ENCODE assay signal across 1 cellular context in the genomic region with DNA sequence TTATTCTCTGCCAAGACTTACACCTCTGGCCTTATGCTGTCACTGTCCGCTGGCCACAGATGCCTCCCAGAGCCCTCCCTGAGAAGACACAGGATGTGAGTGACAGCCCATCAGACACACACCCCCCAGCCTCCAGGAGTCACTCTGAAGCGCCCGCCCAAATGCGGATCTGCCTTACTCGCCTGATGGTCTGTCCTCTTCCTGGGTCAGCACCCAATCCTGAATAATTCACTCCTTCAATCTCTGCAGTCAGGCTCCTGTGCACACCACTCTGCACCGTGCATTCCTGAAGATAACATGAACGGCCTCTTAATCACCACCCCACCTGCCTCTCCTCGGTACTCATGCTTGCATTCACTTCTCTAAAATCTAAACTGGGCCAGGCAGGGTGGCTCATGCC.
TF ChIP-seq lines count a peak whose summit lies in the region.

No MANE protein-coding gene starts in this region.

TF ChIP-seq in K562, 482 proteins besides CTCF, POLR2A, EP300 and RAD21 (continued from another document):
- TF ChIP-seq TEAD4 (IDR thresholded peaks at IDR 0.05; ENCODE audit: low read length) (peak; percentile 65; the same call in 1 of the 2 replicates), TEAD4 (CRISPR knock-in tag; IDR thresholded peaks at IDR 0.05; ENCODE audit: borderline replicate concordance) (no peak), RCOR1 (IDR thresholded peaks at IDR 0.05; ENCODE audit: borderline replicate concordance in 1 of 2, low read depth in 2 of 2, low read length in 2 of 2) (peak; percentile 65 to 80; a peak in 2 of 4 replicates), TAL1 (IDR thresholded peaks at IDR 0.05) (peak; percentile 65), CBFA2T2 (conservative IDR thresholded peaks at IDR 0.05) (peak; percentile 70), ZNF143 (CRISPR knock-in tag; IDR thresholded peaks at IDR 0.05) (no peak), NCOR1 (IDR thresholded peaks at IDR 0.05) (peak; percentile 28; the same call in 1 of the 2 replicates), NR2F6 (CRISPR knock-in tag; IDR thresholded peaks at IDR 0.05) (no peak), TAF7 (tag; IDR thresholded peaks at IDR 0.05) (no peak), POLR2AphosphoS5 (IDR thresholded peaks at IDR 0.05; ENCODE audit: control insufficient read depth, insufficient read depth, low read depth, low read length) (0 out of 2 replicates have a peak, but pooled peaks have one; percentile 20), KDM1A (IDR thresholded peaks at IDR 0.05) (peak; percentile 94), TCF3 (CRISPR knock-in tag; IDR thresholded peaks at IDR 0.05) (peak; percentile 77), NFRKB (IDR thresholded peaks at IDR 0.05; ENCODE audit: low read depth) (no peak), ARID1B (IDR thresholded peaks at IDR 0.05) (peak; percentile 39; the same call in 1 of the 2 replicates), HNRNPUL1 (IDR thresholded peaks at IDR 0.05; ENCODE audit: low read length) (no peak), CXXC5 (CRISPR knock-in tag; IDR thresholded peaks at IDR 0.05) (peak; percentile 55), SPI1 (IDR thresholded peaks at IDR 0.05; ENCODE audit: borderline replicate concordance, low read depth, low read length) (peak; percentile 54)
- TF ChIP-seq, protein P1, sequence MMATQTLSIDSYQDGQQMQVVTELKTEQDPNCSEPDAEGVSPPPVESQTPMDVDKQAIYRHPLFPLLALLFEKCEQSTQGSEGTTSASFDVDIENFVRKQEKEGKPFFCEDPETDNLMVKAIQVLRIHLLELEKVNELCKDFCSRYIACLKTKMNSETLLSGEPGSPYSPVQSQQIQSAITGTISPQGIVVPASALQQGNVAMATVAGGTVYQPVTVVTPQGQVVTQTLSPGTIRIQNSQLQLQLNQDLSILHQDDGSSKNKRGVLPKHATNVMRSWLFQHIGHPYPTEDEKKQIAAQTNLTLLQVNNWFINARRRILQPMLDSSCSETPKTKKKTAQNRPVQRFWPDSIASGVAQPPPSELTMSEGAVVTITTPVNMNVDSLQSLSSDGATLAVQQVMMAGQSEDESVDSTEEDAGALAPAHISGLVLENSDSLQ (IDR thresholded peaks at IDR 0.05), result peak; percentile 87
- TF ChIP-seq, protein P2, sequence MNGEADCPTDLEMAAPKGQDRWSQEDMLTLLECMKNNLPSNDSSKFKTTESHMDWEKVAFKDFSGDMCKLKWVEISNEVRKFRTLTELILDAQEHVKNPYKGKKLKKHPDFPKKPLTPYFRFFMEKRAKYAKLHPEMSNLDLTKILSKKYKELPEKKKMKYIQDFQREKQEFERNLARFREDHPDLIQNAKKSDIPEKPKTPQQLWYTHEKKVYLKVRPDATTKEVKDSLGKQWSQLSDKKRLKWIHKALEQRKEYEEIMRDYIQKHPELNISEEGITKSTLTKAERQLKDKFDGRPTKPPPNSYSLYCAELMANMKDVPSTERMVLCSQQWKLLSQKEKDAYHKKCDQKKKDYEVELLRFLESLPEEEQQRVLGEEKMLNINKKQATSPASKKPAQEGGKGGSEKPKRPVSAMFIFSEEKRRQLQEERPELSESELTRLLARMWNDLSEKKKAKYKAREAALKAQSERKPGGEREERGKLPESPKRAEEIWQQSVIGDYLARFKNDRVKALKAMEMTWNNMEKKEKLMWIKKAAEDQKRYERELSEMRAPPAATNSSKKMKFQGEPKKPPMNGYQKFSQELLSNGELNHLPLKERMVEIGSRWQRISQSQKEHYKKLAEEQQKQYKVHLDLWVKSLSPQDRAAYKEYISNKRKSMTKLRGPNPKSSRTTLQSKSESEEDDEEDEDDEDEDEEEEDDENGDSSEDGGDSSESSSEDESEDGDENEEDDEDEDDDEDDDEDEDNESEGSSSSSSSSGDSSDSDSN (IDR thresholded peaks at IDR 0.05; ENCODE audit: borderline replicate concordance in 1 of 2, low read depth in 2 of 2, low read length in 2 of 2), result no peak
- TF ChIP-seq, protein P3, sequence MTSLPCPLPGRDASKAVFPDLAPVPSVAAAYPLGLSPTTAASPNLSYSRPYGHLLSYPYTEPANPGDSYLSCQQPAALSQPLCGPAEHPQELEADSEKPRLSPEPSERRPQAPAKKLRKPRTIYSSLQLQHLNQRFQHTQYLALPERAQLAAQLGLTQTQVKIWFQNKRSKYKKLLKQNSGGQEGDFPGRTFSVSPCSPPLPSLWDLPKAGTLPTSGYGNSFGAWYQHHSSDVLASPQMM (CRISPR knock-in tag; IDR thresholded peaks at IDR 0.05), result no peak
